8 cellular contexts compared by ENCODE assay signal in the genomic region with DNA sequence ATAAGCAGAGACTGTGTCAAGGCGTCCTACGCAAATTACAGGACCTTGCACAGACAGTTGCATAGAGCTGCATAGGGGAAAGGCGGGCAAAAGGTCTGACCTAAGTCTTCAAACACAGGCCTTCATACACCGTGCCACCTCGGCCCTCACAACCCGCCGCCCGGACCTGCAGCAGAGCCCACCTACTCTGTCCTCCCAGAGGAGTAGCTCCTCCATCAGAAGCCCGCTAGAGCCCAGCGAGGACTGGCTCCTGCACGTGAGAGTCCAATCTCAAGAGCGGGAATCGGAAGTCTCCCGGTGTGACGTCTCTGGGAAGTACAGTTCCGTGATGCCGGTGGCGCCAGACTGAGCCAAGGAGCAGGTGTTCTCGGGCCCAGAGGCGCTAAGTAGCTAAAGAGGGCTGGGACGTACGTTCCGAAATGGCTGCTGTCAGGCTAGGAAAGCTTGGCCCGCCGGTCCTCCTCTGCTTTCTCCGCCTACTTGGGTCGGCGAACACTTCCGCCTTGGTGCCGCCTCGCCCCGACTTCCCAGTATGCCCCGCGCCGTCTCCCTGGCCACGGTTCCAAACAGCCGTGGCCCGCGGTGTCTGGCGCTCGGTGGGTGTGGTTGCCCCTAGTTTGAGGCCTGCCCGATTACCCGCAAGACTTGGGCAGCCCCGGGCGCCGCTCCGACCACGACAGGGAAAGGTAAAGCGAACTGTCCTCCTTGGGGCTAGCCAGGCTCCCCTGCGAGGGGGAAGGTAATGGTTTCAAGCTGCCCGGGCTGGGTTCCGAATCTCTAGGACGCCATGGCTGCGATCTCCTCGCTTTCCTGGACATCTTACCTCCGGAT. TPM values are rescaled to one million over a fixed set of nuclear protein-coding genes. Genes with fewer than 3 reads are reported as not detected.
DNase-seq lines count a peak whose midpoint lies in the region; ATAC-seq, FAIRE-seq and TF ChIP-seq lines count a peak whose summit lies in the region.

A gene with protein sequence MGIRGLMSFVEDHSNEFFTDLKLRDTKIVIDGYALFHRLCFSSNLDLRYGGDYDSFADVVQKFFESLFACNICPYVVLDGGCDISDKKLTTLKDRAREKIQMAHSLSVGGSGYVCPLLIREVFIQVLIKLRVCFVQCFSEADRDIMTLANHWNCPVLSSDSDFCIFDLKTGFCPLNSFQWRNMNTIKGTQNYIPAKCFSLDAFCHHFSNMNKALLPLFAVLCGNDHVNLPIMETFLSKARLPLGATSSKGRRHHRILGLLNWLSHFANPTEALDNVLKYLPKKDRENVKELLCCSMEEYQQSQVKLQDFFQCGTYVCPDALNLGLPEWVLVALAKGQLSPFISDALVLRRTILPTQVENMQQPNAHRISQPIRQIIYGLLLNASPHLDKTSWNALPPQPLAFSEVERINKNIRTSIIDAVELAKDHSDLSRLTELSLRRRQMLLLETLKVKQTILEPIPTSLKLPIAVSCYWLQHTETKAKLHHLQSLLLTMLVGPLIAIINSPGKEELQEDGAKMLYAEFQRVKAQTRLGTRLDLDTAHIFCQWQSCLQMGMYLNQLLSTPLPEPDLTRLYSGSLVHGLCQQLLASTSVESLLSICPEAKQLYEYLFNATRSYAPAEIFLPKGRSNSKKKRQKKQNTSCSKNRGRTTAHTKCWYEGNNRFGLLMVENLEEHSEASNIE (minus strand): TSS at position 505 of the 831 bp plus-strand sequence. CDS start 1,519 bp downstream, outside the sequence.
NEK11 (plus strand) TSS at position 557 of the 831 bp plus-strand sequence. CDS start 2,832 bp downstream, outside the sequence.

- no peaks in the 10 kb centered on the region for H3K9me3 ChIP-seq in left ventricle myocardium inferior (replicated peaks)
- H3K9me3 ChIP-seq in psoas muscle: no peaks in the 10 kb centered on the region

- ATAC-seq in HG02852 (IDR thresholded peaks at IDR 0.05; ENCODE audit: unreplicated experiment): peak; percentile 98
- peak; percentile 97 to 100 (median 98) for ATAC-seq in psoas muscle

- H3K4me3 ChIP-seq in left ventricle myocardium inferior: peak within 1 kb of the TSS; percentile 89
- H3K4me3 ChIP-seq in psoas muscle: peak within 1 kb of the TSS; percentile 77

- DNase-seq in GM13976 (ENCODE audit: low spot score) (peak; percentile 92), NCI-H1436 treated with DMSO at 0.1 percent for 48 hours (lab: John Stamatoyannopoulos, UW) (peak; percentile 24), T follicular helper cell (ENCODE audit: low read depth) (peak; percentile 89), amniotic stem cell (lab: John Stamatoyannopoulos, UW) (peak; percentile 72), left ventricle myocardium inferior (peak; percentile 90), psoas muscle (peak; percentile 89 to 94), urothelium cell line (ENCODE audit: low spot score) (peak; percentile 90)

- H3K36me3 ChIP-seq in left ventricle myocardium inferior (peaks cover 15% of the 10 kb centered on the region), psoas muscle (ENCODE audit: insufficient read depth in 1 of 2, low read depth in 1 of 2) (peaks cover 0 to 36% of the 10 kb centered on the region in 2 donors)

- H3K4me1 ChIP-seq in left ventricle myocardium inferior (peaks cover 56% of the 10 kb centered on the region), psoas muscle (peaks cover 8% of the 10 kb centered on the region)

- H3K27me3 ChIP-seq in left ventricle myocardium inferior (ENCODE audit: low read depth): no peaks in the 10 kb centered on the region
- H3K27me3 ChIP-seq in psoas muscle (ENCODE audit: insufficient read depth in 3 of 3, low read length in 2 of 3): no peaks in the 10 kb centered on the region

- peak; percentile 50 for FAIRE-seq in urothelium cell line (lab: Jason Lieb, UNC)

- in situ Hi-C loops in GM13976 (cut with MboI; ENCODE audit: low sequenced_read_pairs, unreplicated experiment): loop anchor here (25.0 kb wide), 1 partner anchor 986 kb away; no protein-coding TSS in a partner anchor

- TF ChIP-seq CTCF in GM13976 (IDR thresholded peaks at IDR 0.05; ENCODE audit: borderline replicate concordance, control extremely low read depth, extremely low read depth, insufficient read depth, missing control alignments): no peak
- TF ChIP-seq CTCF in left ventricle myocardium inferior (IDR thresholded peaks at IDR 0.05; ENCODE audit: borderline replicate concordance): no peak
- no peak for TF ChIP-seq CTCF in psoas muscle (IDR thresholded peaks at IDR 0.05)

- 0 to 1% (median 0%) methylated on average over 56 of the region's 56 CpGs for WGBS in psoas muscle, 3 donors

- H3K27ac ChIP-seq in left ventricle myocardium inferior (replicated peaks) (peak within 1 kb of the TSS; percentile 92), psoas muscle (peak within 1 kb of the TSS; percentile 86)

- intact Hi-C loops in left ventricle myocardium inferior (cut with micrococcal nuclease): no loop called here
- intact Hi-C loops in psoas muscle (cut with DNase I): loop anchor here in 1 of 2 donors (5.0 kb wide), 1 partner anchor 476 kb away; the partner anchor contains the start of gene MRPL3

RNA-seq across cellular contexts. Expression of the first gene that starts in this region (rescaled TPM):
- 4.0 TPM for total RNA-seq in left ventricle myocardium inferior
- total RNA-seq in psoas muscle: 1 to 10 TPM; 1.7 to 2.5 (median 2.3) TPM
- 1 to 10 TPM; 1.8 to 3.2 (median 2.7) TPM for polyA plus RNA-seq in psoas muscle

RNA-seq across cellular contexts. Expression of gene NEK11, which starts in this region (rescaled TPM):
- 1.3 TPM for total RNA-seq in left ventricle myocardium inferior
- 1 to 10 TPM; 1.6 to 2.9 (median 2.2) TPM for total RNA-seq in psoas muscle
- polyA plus RNA-seq in psoas muscle: 1 to 10 TPM; 1.5 to 7.2 (median 2.1) TPM

Comparison
In these comparisons a context has a peak if more than half of its experiments do, and no peak if none do; other contexts are left out.
1. Peak in every context shown above with its lines: DNase-seq, ATAC-seq, H3K4me3 ChIP-seq and H3K27ac ChIP-seq.
2. DNase-seq: peak in every context shown above with its lines; median percentile 92 in GM13976; 92 in psoas muscle; 90 in left ventricle myocardium inferior; 90 in urothelium cell line; 89 in T follicular helper cell; 72 in amniotic stem cell; 24 in NCI-H1436 treated with DMSO at 0.1 percent for 48 hours.